33 cellular contexts compared by ENCODE assay signal in genomic region chr10:48234807-48235206, GRCh38. TPM values are rescaled to one million over a fixed set of nuclear protein-coding genes. Genes with fewer than 3 reads are reported as not detected.
"Had no signal": no experiment of that assay in that cellular context is flagged by ENCODE, and none has a peak within 500 bp of the region (broad histone marks: within the 10 kb centered on the region; RNA-seq: fewer than 3 reads in every experiment).

No MANE protein-coding gene starts in this region.

- H3K27ac ChIP-seq: body of pancreas, epithelial cell of prostate, esophagus squamous epithelium, gastroesophageal sphincter, WERI-Rb-1 had no signal

- H3K27me3 ChIP-seq: body of pancreas, esophagus squamous epithelium had no signal

- H3K9me3 ChIP-seq: body of pancreas, esophagus squamous epithelium, gastroesophageal sphincter had no signal

- H3K36me3 Mint-ChIP-seq: activated CD4-positive, alpha-beta memory T cell treated with anti-CD3 and anti-CD28 coated beads for 36 hours; activated naive CD8-positive, alpha-beta T cell had no signal

- H3K4me3 ChIP-seq: body of pancreas, esophagus squamous epithelium, gastroesophageal sphincter had no signal

- H3K9me3 Mint-ChIP-seq: activated CD4-positive, alpha-beta memory T cell treated with anti-CD3 and anti-CD28 coated beads for 36 hours; activated CD4-positive, alpha-beta T cell treated with anti-CD3 and anti-CD28 coated beads, Interleukin-2, amount 10 ng/mL, durations not matched to agents 24 days and 14 days; activated T-cell treated with anti-CD3 and anti-CD28 coated beads, Interleukin-2, amount 50 U/mL, for 4 hours; activated T-helper 17 cell treated with anti-CD3 and anti-CD28 coated beads, Interleukin-2, amount 50 U/mL, for 72 hours; T-helper 2 cell treated with Interferon-gamma antibody and Interleukin-4, amounts not matched to agents 5 μg/mL and 100 μg/mL, for 36 hours had no signal

- ATAC-seq: activated CD4-positive, alpha-beta T cell treated with anti-CD3 and anti-CD28 coated beads for 36 hours; activated CD8-positive, alpha-beta T cell treated with anti-CD3 and anti-CD28 coated beads, Interleukin-2, amount 10 ng/mL, durations not matched to agents 7 days and 5 days; activated T-cell treated with anti-CD3 and anti-CD28 coated beads, Interleukin-2, amount 50 U/mL, for 4 hours; activated T-helper 17 cell treated with anti-CD3 and anti-CD28 coated beads, Interleukin-2, amount 50 U/mL, for 72 hours; body of pancreas; gastroesophageal sphincter; T-helper 17 cell had no signal

- H3K36me3 ChIP-seq: esophagus squamous epithelium, gastroesophageal sphincter, WERI-Rb-1 had no signal

- H3K4me3 Mint-ChIP-seq: activated CD4-positive, alpha-beta memory T cell treated with anti-CD3 and anti-CD28 coated beads for 36 hours; activated CD4-positive, alpha-beta T cell treated with anti-CD3 and anti-CD28 coated beads for 36 hours; activated CD4-positive, alpha-beta T cell treated with anti-CD3 and anti-CD28 coated beads, Interleukin-2, amount 10 ng/mL, durations not matched to agents 24 days and 14 days; activated CD8-positive, alpha-beta T cell treated with anti-CD3 and anti-CD28 coated beads, Interleukin-2, amount 10 ng/mL, durations not matched to agents 7 days and 5 days; activated naive CD8-positive, alpha-beta T cell; activated T-cell treated with anti-CD3 and anti-CD28 coated beads, Interleukin-2, amount 50 U/mL, for 4 hours; activated T-helper 17 cell treated with anti-CD3 and anti-CD28 coated beads, Interleukin-2, amount 50 U/mL, for 72 hours; T-helper 17 cell; T-helper 2 cell treated with Interferon-gamma antibody and Interleukin-4, amounts not matched to agents 5 μg/mL and 100 μg/mL, for 36 hours had no signal

- H3K27ac Mint-ChIP-seq: activated CD4-positive, alpha-beta memory T cell treated with anti-CD3 and anti-CD28 coated beads for 36 hours; activated CD4-positive, alpha-beta T cell treated with anti-CD3 and anti-CD28 coated beads for 36 hours; activated CD4-positive, alpha-beta T cell treated with anti-CD3 and anti-CD28 coated beads, Interleukin-2, amount 10 ng/mL, durations not matched to agents 24 days and 14 days; activated CD8-positive, alpha-beta T cell treated with anti-CD3 and anti-CD28 coated beads, Interleukin-2, amount 10 ng/mL, durations not matched to agents 7 days and 5 days; activated naive CD8-positive, alpha-beta T cell; activated T-helper 17 cell treated with anti-CD3 and anti-CD28 coated beads, Interleukin-2, amount 50 U/mL, for 72 hours; T-helper 17 cell; T-helper 2 cell treated with Interferon-gamma antibody and Interleukin-4, amounts not matched to agents 5 μg/mL and 100 μg/mL, for 36 hours had no signal

- H3K4me1 ChIP-seq: body of pancreas, esophagus squamous epithelium, gastroesophageal sphincter had no signal

- DNase-seq: activated CD4-positive, alpha-beta memory T cell treated with anti-CD3 and anti-CD28 coated beads for 36 hours; activated CD4-positive, alpha-beta T cell treated with anti-CD3 and anti-CD28 coated beads for 36 hours; activated CD4-positive, alpha-beta T cell treated with anti-CD3 and anti-CD28 coated beads, Interleukin-2, amount 10 ng/mL, durations not matched to agents 24 days and 14 days; activated CD4-positive, CD25-positive, alpha-beta regulatory T cell; activated CD4-positive, CD25-positive, alpha-beta regulatory T cell treated with anti-CD3 and anti-CD28 coated beads, Interleukin-2, amount 50 U/mL, for 72 hours; activated CD8-positive, alpha-beta T cell treated with anti-CD3 and anti-CD28 coated beads, Interleukin-2, amount 10 ng/mL, durations not matched to agents 7 days and 5 days; activated effector memory CD4-positive, alpha-beta T cell treated with Interleukin-2 at 50 U/mL for 16 hours; activated gamma-delta T cell treated with Interleukin-2 at 50 U/mL for 16 hours; activated naive CD4-positive, alpha-beta T cell treated with anti-CD3 and anti-CD28 coated beads, Interleukin-2, amount 50 U/mL, for 16 hours; activated naive CD4-positive, alpha-beta T cell treated with Interleukin-2 at 50 U/mL for 16 hours; activated T-cell treated with anti-CD3 and anti-CD28 coated beads, Interleukin-2, amount 50 U/mL, for 4 hours; amygdala; aorta; body of pancreas; caudate nucleus; cortex of kidney; dermis blood vessel endothelial cell; effector CD8-positive, alpha-beta T cell; esophagus squamous epithelium; foreskin melanocyte; T-helper 1 cell; T-helper 17 cell; T1000; WERI-Rb-1 had no signal

- H3K27me3 Mint-ChIP-seq: activated naive CD8-positive, alpha-beta T cell had no signal

- H3K4me1 Mint-ChIP-seq: activated CD4-positive, alpha-beta T cell treated with anti-CD3 and anti-CD28 coated beads for 36 hours; activated CD4-positive, alpha-beta T cell treated with anti-CD3 and anti-CD28 coated beads, Interleukin-2, amount 10 ng/mL, durations not matched to agents 24 days and 14 days; activated T-helper 17 cell treated with anti-CD3 and anti-CD28 coated beads, Interleukin-2, amount 50 U/mL, for 72 hours; T-helper 17 cell had no signal

RNA-seq across cellular contexts. Expression of gene FRMPD2, which starts 39.7 kb away (rescaled TPM):
- total RNA-seq: activated CD4-positive, alpha-beta memory T cell treated with anti-CD3 and anti-CD28 coated beads for 36 hours; activated CD4-positive, alpha-beta T cell treated with anti-CD3 and anti-CD28 coated beads for 36 hours; activated CD4-positive, alpha-beta T cell treated with anti-CD3 and anti-CD28 coated beads, Interleukin-2, amount 10 ng/mL, durations not matched to agents 24 days and 14 days; activated CD8-positive, alpha-beta memory T cell treated with anti-CD3 and anti-CD28 coated beads for 36 hours; activated CD8-positive, alpha-beta T cell treated with anti-CD3 and anti-CD28 coated beads, Interleukin-2, amount 10 ng/mL, durations not matched to agents 7 days and 5 days; activated T-cell treated with anti-CD3 and anti-CD28 coated beads, Interleukin-2, amount 50 U/mL, for 4 hours; aorta; body of pancreas; chondrocyte; esophagus squamous epithelium; fibroblast of lung; glomerular endothelial cell had no signal
